ENCODE assay signal across 16 cellular contexts in genomic region chr3:176523114-176523513, GRCh38.
"Had no signal": no experiment of that assay in that cellular context is flagged by ENCODE, and none has a peak within 500 bp of the region (broad histone marks: within the 10 kb centered on the region; RNA-seq: fewer than 3 reads in every experiment).

No MANE protein-coding gene starts in this region.

- H2AFZ ChIP-seq: hepatocyte had no signal

- H3K4me2 ChIP-seq: hepatocyte had no signal

- DNase-seq: colonic mucosa; dermis blood vessel endothelial cell; esophagus squamous epithelium; head of caudate nucleus; mammary epithelial cell; mucosa of descending colon; naive thymus-derived CD8-positive, alpha-beta T cell; posterior cingulate gyrus; spleen; stimulated activated CD4-positive, alpha-beta T cell treated with anti-CD3 and anti-CD28 coated beads, Interleukin-15, amount 100 ng/mL, for 24 hours; stimulated activated CD4-positive, alpha-beta T cell treated with anti-CD3 and anti-CD28 coated beads, Interleukin-1b, Interleukin-23, amount 100 ng/mL, for 48 hours; stimulated activated CD4-positive, alpha-beta T cell treated with anti-CD3 and anti-CD28 coated beads, Interleukin-4, amount 100 ng/mL, for 24 hours; tibial artery had no signal

- H3K27ac ChIP-seq: colonic mucosa, esophagus squamous epithelium, hepatocyte, spleen, tibial artery had no signal

- ATAC-seq: mucosa of descending colon; naive thymus-derived CD8-positive, alpha-beta T cell; sciatic nerve; stimulated activated memory B cell treated with anti-CD40 and anti-IgM and Interleukin-4, amounts not matched to agents 10 μg/mL and 1 μg/mL and 100 μg/mL, for 72 hours had no signal

- H3K9me3 ChIP-seq: colonic mucosa, esophagus squamous epithelium, mucosa of descending colon, tibial artery had no signal

- H3K36me3 ChIP-seq: colonic mucosa, esophagus squamous epithelium, spleen, tibial artery had no signal

- H3K4me1 ChIP-seq: colonic mucosa, esophagus squamous epithelium, spleen, tibial artery had no signal

- H3K27me3 ChIP-seq: colonic mucosa, esophagus squamous epithelium, hepatocyte, spleen, tibial artery had no signal

- H3K4me3 ChIP-seq: colonic mucosa, esophagus squamous epithelium, hepatocyte, mucosa of descending colon, spleen, tibial artery had no signal

- H3K79me2 ChIP-seq: hepatocyte had no signal
